ENCODE assay signal across 16 cellular contexts in genomic region chr7:112199672-112200071, GRCh38. TPM values are rescaled to one million over a fixed set of nuclear protein-coding genes. Genes with fewer than 3 reads are reported as not detected.
DNase-seq lines count a peak whose midpoint lies in the region; ATAC-seq, FAIRE-seq and TF ChIP-seq lines count a peak whose summit lies in the region.
"Had no signal": no experiment of that assay in that cellular context is flagged by ENCODE, and none has a peak within 500 bp of the region (broad histone marks: within the 10 kb centered on the region; RNA-seq: fewer than 3 reads in every experiment).

No MANE protein-coding gene starts in this region.

- ATAC-seq in K562, result no peak
- ATAC-seq in GM18870 (IDR thresholded peaks at IDR 0.05; ENCODE audit: unreplicated experiment), result no peak
- ATAC-seq: GM12878 had no signal

- no peak for TF ChIP-seq POLR2A in breast epithelium (IDR thresholded peaks at IDR 0.05)
- no peak for TF ChIP-seq POLR2A in NB4 (IDR thresholded peaks at IDR 0.05; ENCODE audit: extremely low read depth, insufficient read length)
- no peak for TF ChIP-seq POLR2A in K562 (conservative IDR thresholded peaks at IDR 0.05)
- no peak for TF ChIP-seq POLR2A in transverse colon (IDR thresholded peaks at IDR 0.05)

- H3K4me3 ChIP-seq in breast epithelium (no peak overlapping the region), NB4 (ENCODE audit: low read depth, low read length) (no peak overlapping the region), K562 (no peak overlapping the region), osteoblast (ENCODE audit: insufficient read depth, low read length) (no peak overlapping the region), SK-N-SH (ENCODE audit: low read depth in 2 of 2, low read length in 1 of 2) (no peak overlapping the region), transverse colon (no peak overlapping the region)
- H3K4me3 ChIP-seq: GM12878, GM23248 had no signal

- no peak for FAIRE-seq in K562 (lab: Jason Lieb, UNC)
- FAIRE-seq: GM12878, GM18507 had no signal

- H4K20me1 ChIP-seq in K562 (replicated peaks; ENCODE audit: control insufficient read depth, insufficient read depth, low read length) (no peaks in the 10 kb centered on the region), osteoblast (ENCODE audit: insufficient read depth, low read length) (no peaks in the 10 kb centered on the region), SK-N-SH (ENCODE audit: insufficient read depth) (no peaks in the 10 kb centered on the region)

- in situ Hi-C loops in K562 (cut with MboI), result no loop called here
- in situ Hi-C loops in transverse colon (cut with MboI; ENCODE audit: low pct_ligation_motif_present in 1 of 4, low pct_unique_long_range_greater_than_20kb in 1 of 4, low sequenced_read_pairs in 3 of 4), result loop anchor here in 2 of 4 donors (25.0 kb wide), 2 partner anchors 188 to 263 kb away; partner anchors contain the start of gene IFRD1 (in 1 of the 2)

- DNase-seq in MCF 10A (ENCODE audit: unreplicated experiment) (no peak), breast epithelium (ENCODE audit: low spot score in 2 of 2) (no peak), NB4 (ENCODE audit: low read depth) (peak; percentile 18), K562 (ENCODE audit: extremely low read depth in 1 of 4, low spot score in 3 of 4) (no peak), osteoblast (ENCODE audit: insufficient read length, low spot score, missing footprints) (no peak), SK-N-SH (no peak), transverse colon (no peak)
- DNase-seq: 8988T; CD4-positive, alpha-beta memory T cell; DMS79 had no signal

- H3K9ac ChIP-seq in K562 (ENCODE audit: insufficient read depth in 1 of 2, low read depth in 2 of 2, low read length in 2 of 2) (no peak overlapping the region), SK-N-SH (no peak overlapping the region)
- H3K9ac ChIP-seq: GM23248 had no signal

- H3F3A ChIP-seq in SK-N-SH (replicated peaks; ENCODE audit: insufficient read depth), result no peaks in the 10 kb centered on the region

- H3K4me3 Mint-ChIP-seq in MCF 10A (ENCODE audit: unreplicated experiment), result no peak overlapping the region
- H3K4me3 Mint-ChIP-seq: B cell; CD4-positive, alpha-beta memory T cell had no signal

- H3K9me3 Mint-ChIP-seq in MCF 10A (ENCODE audit: unreplicated experiment), result no peaks in the 10 kb centered on the region

- no peaks in the 10 kb centered on the region for H3K9me2 ChIP-seq in SK-N-SH

- H3K36me3 ChIP-seq in breast epithelium, result no peaks in the 10 kb centered on the region
- H3K36me3 ChIP-seq in K562 (ENCODE audit: control insufficient read depth, insufficient read depth, low read length), result no peaks in the 10 kb centered on the region
- H3K36me3 ChIP-seq in osteoblast (ENCODE audit: insufficient read depth, low read length), result no peaks in the 10 kb centered on the region
- H3K36me3 ChIP-seq in SK-N-SH (replicated peaks in 1 of 2; ENCODE audit: control insufficient read depth in 1 of 2, insufficient read depth in 2 of 2, low read length in 1 of 2), result no peaks in the 10 kb centered on the region
- H3K36me3 ChIP-seq in transverse colon, result no peaks in the 10 kb centered on the region

- H3K4me1 Mint-ChIP-seq in MCF 10A (ENCODE audit: insufficient read depth, unreplicated experiment), result peaks cover 44% of the 10 kb centered on the region

- intact Hi-C loops in MCF 10A (cut with micrococcal nuclease) (loop anchor here (5.0 kb wide), 1 partner anchor 437 kb away; no protein-coding TSS in a partner anchor), breast epithelium (cut with DNase I; ENCODE audit: low total_unique reads) (no loop called here), K562 (cut with micrococcal nuclease) (loop anchor here (10.0 kb wide), 2 partner anchors 215 to 295 kb away; no protein-coding TSS in a partner anchor), transverse colon (cut with DNase I; ENCODE audit: low total_unique reads) (no loop called here)

- H3K36me3 Mint-ChIP-seq in MCF 10A (ENCODE audit: insufficient read depth, unreplicated experiment), result no peaks in the 10 kb centered on the region
- H3K36me3 Mint-ChIP-seq: CD4-positive, alpha-beta memory T cell had no signal

- H3K4me1 ChIP-seq in breast epithelium (no peaks in the 10 kb centered on the region), K562 (replicated peaks in 1 of 2; ENCODE audit: control insufficient read depth in 2 of 2, insufficient read depth in 2 of 2, low read length in 2 of 2) (peaks cover 0 to under 1% of the 10 kb centered on the region in 2 experiments; a peak in 1 of 5 replicates), osteoblast (ENCODE audit: insufficient read depth, low read length) (peaks cover 24% of the 10 kb centered on the region), SK-N-SH (ENCODE audit: control insufficient read depth in 1 of 2, insufficient read depth in 2 of 2, low read depth in 1 of 2, low read length in 1 of 2) (peaks cover 9% of the 10 kb centered on the region in 2 experiments; a peak in 3 of 4 replicates), transverse colon (peaks cover 0 to 12% (median 7%) of the 10 kb centered on the region in 4 donors)

- TF ChIP-seq RAD21 in K562 (CRISPR knock-in tag; conservative IDR thresholded peaks at IDR 0.05 in 1 of 2, IDR thresholded peaks at IDR 0.05 in 1 of 2), result no peak
- TF ChIP-seq RAD21 in SK-N-SH (IDR thresholded peaks at IDR 0.05; ENCODE audit: low read length), result no peak

- CTCF ChIA-PET in MCF 10A (lab: Yijun Ruan, JAX), result interaction anchor here (0.6 to 0.7 kb wide), 2 partner anchors 213 to 297 kb away, joined by 3 read pairs; no protein-coding TSS in a partner anchor
- CTCF ChIA-PET in K562 (lab: Yijun Ruan, JAX; ENCODE audit: low intra/inter-chr PET ratio), result no interaction called here
- CTCF ChIA-PET in SK-N-SH (lab: Yijun Ruan, JAX), result interaction anchor here (0.7 to 1.8 kb wide), 2 partner anchors 34 to 447 kb away, joined by 3 to 4 read pairs; no protein-coding TSS in a partner anchor

- H3K4me2 ChIP-seq in K562 (ENCODE audit: insufficient read depth, low read length) (no peak overlapping the region), osteoblast (ENCODE audit: insufficient read depth, low read length) (peak overlapping the region; percentile 31), SK-N-SH (no peak overlapping the region)

- H3K9me1 ChIP-seq in K562 (ENCODE audit: control insufficient read depth, insufficient read depth, low read length), result no peaks in the 10 kb centered on the region

- H3K27me3 ChIP-seq in breast epithelium (no peaks in the 10 kb centered on the region), K562 (ENCODE audit: control insufficient read depth in 2 of 2, insufficient read depth in 2 of 2, low read length in 2 of 2) (peaks cover 11 to 27% of the 10 kb centered on the region in 2 experiments), osteoblast (ENCODE audit: insufficient read depth, low read length) (no peaks in the 10 kb centered on the region), SK-N-SH (ENCODE audit: insufficient read depth) (no peaks in the 10 kb centered on the region), transverse colon (peaks cover 2% of the 10 kb centered on the region)

- H3K27ac ChIP-seq in breast epithelium (no peak overlapping the region), K562 (ENCODE audit: extremely low read depth, low read depth, low read length) (no peak overlapping the region), osteoblast (ENCODE audit: low read depth, low read length) (no peak overlapping the region), SK-N-SH (ENCODE audit: low read depth in 2 of 2, low read length in 1 of 2) (no peak overlapping the region), transverse colon (no peak overlapping the region)
- H3K27ac ChIP-seq: C4-2B, GM23248 had no signal

- 7% methylated on average over 1 of the region's 1 CpG for WGBS in K562 (ENCODE audit: insufficient coverage, low coverage, missing lambda C conversion rate)
- WGBS in SK-N-SH (ENCODE audit: low lambda C conversion rate), result 100% methylated on average over 1 of the region's 1 CpG
- 89 to 90% methylated on average over 1 of the region's 1 CpG for WGBS in transverse colon (ENCODE audit: low coverage in 1 of 2), 2 donors

- H3K79me2 ChIP-seq in K562 (ENCODE audit: control insufficient read depth, insufficient read depth, low read length) (no peaks in the 10 kb centered on the region), osteoblast (ENCODE audit: insufficient read depth, low read length) (peaks cover 90% of the 10 kb centered on the region), SK-N-SH (ENCODE audit: insufficient read depth) (peaks cover 19% of the 10 kb centered on the region)

- no peaks in the 10 kb centered on the region for H3K27me3 Mint-ChIP-seq in MCF 10A (ENCODE audit: insufficient read depth, unreplicated experiment)

- no peak overlapping the region for H2AFZ ChIP-seq in K562 (ENCODE audit: low read depth, low read length)
- H2AFZ ChIP-seq in osteoblast (ENCODE audit: low read length), result no peak overlapping the region
- H2AFZ ChIP-seq in SK-N-SH (ENCODE audit: low read depth), result no peak overlapping the region
- H2AFZ ChIP-seq: GM23248 had no signal

- TF ChIP-seq EP300 in K562 (IDR thresholded peaks at IDR 0.05; ENCODE audit: low read length), result no peak
- TF ChIP-seq EP300 in SK-N-SH (IDR thresholded peaks at IDR 0.05; ENCODE audit: borderline replicate concordance in 1 of 2, low read depth in 1 of 2, low read length in 1 of 2), result no peak
- TF ChIP-seq EP300 in transverse colon (IDR thresholded peaks at IDR 0.05; ENCODE audit: low read depth), result no peak

- TF ChIP-seq CTCF in MCF 10A (IDR thresholded peaks at IDR 0.05; ENCODE audit: unreplicated experiment) (no peak), breast epithelium (IDR thresholded peaks at IDR 0.05) (no peak), NB4 (IDR thresholded peaks at IDR 0.05; ENCODE audit: low read depth, low read length) (no peak), K562 (IDR thresholded peaks at IDR 0.05 in 2 of 3, conservative IDR thresholded peaks at IDR 0.05 in 1 of 3; ENCODE audit: insufficient read depth in 2 of 3, low read depth in 1 of 3, low read length in 3 of 3) (no peak), osteoblast (IDR thresholded peaks at IDR 0.05; ENCODE audit: extremely low read depth, low read depth, low read length) (no peak), SK-N-SH (IDR thresholded peaks at IDR 0.05) (no peak), transverse colon (IDR thresholded peaks at IDR 0.05) (no peak)

- H3K9me3 ChIP-seq in breast epithelium (no peaks in the 10 kb centered on the region), K562 (replicated peaks; ENCODE audit: control insufficient read depth, insufficient read depth, low read depth, low read length) (no peaks in the 10 kb centered on the region), osteoblast (ENCODE audit: low read depth, low read length) (no peaks in the 10 kb centered on the region), SK-N-SH (no peaks in the 10 kb centered on the region), transverse colon (no peaks in the 10 kb centered on the region)

- BruUV-seq in MCF 10A (replicated peaks; lab: Mats Ljungman, UMichigan), result no TSS peak
- no TSS peak for BruUV-seq in K562 (replicated peaks; lab: Mats Ljungman, UMichigan)

- H3K27ac Mint-ChIP-seq in MCF 10A (ENCODE audit: low read depth, unreplicated experiment), result peak overlapping the region; percentile 18
- H3K27ac Mint-ChIP-seq: B cell; CD4-positive, alpha-beta memory T cell had no signal

- POLR2A ChIA-PET in MCF 10A (lab: Yijun Ruan, JAX) (interaction anchor here (0.7 to 2.8 kb wide), 4 partner anchors 191 to 252 kb away, joined by 3 to 6 read pairs (median 4); partner anchors contain the start of gene IFRD1), K562 (lab: Yijun Ruan, JAX) (no interaction called here), SK-N-SH (lab: Yijun Ruan, JAX) (no interaction called here)

RNA-seq across cellular contexts. Expression of gene DOCK4, which starts 6.5 kb away (rescaled TPM):
- total RNA-seq in MCF 10A (2022), result 28.0 and 31.4 TPM in 2 replicates
- total RNA-seq in breast epithelium, result 10 to 100 TPM; 31.7 to 43.3 (median 41.9) TPM
- 15.9 and 23.4 TPM in 2 replicates for total RNA-seq in K562 (2011; cell fraction: chromatin; rRNA removed; ENCODE audit: low replicate concordance)
- total RNA-seq in K562 (2011; cell fraction: nucleolus; rRNA removed), result 3.8 and 8.0 TPM in 2 replicates
- total RNA-seq in K562 (2011; cell fraction: nucleoplasm; rRNA removed), result 10.6 and 11.6 TPM in 2 replicates
- total RNA-seq in K562 (2014; rRNA removed), result 1.5 and 2.0 TPM in 2 replicates
- 2.1 and 2.3 TPM in 2 replicates for total RNA-seq in K562 (2014; rRNA removed; fragmentation: Illumina TruSeq; extraction: Trizol)
- 1.7 and 2.1 TPM in 2 replicates for total RNA-seq in K562 (2015; rRNA removed; fragmentation: Illumina TruSeq; extraction: Trizol)
- total RNA-seq in K562 (2021), result 3.8 and 4.9 TPM in 2 replicates
- 3.7 and 5.7 TPM in 2 replicates for polyA plus RNA-seq in K562 (2011; rRNA removed)
- 1.2 and 1.7 TPM in 2 replicates for polyA plus RNA-seq in K562 (2011; cell fraction: cytosol; rRNA removed)
- 18.4 and 29.9 TPM in 2 replicates for polyA plus RNA-seq in K562 (2011; cell fraction: nucleus; rRNA removed)
- polyA plus RNA-seq in K562 (2012), result 1.9 and 2.4 TPM in 2 replicates
- 1.8 and 2.9 TPM in 2 replicates for polyA plus RNA-seq in K562 (2014; fragmentation: Illumina TruSeq; extraction: Trizol)
- polyA plus RNA-seq in K562 (2014; fragmentation: Nextera tagmentation; extraction: Ambion mirVana), result under 1 TPM; 0.42 to 0.45 TPM
- polyA plus RNA-seq in K562 (2014; rRNA removed), result 3.3 and 3.8 TPM in 2 replicates
- 4.3 and 6.8 TPM in 2 replicates for polyA minus RNA-seq in K562 (2011; rRNA and poly(A)+ RNA removed)
- 1.1 and 1.2 TPM in 2 replicates for polyA minus RNA-seq in K562 (2011; cell fraction: cytosol; rRNA and poly(A)+ RNA removed)
- polyA minus RNA-seq in K562 (2011; cell fraction: nucleus; rRNA and poly(A)+ RNA removed), result 10.6 and 13.5 TPM in 2 replicates
- total RNA-seq in osteoblast, result 31.5 and 31.8 TPM in 2 replicates
- 8.5 and 8.9 TPM in 2 replicates for polyA plus RNA-seq in SK-N-SH (2012; rRNA removed)
- 9.0 and 9.5 TPM in 2 replicates for polyA plus RNA-seq in SK-N-SH (2012; cell fraction: cytosol; rRNA removed)
- 12.5 and 19.7 TPM in 2 replicates for polyA plus RNA-seq in SK-N-SH (2012; cell fraction: nucleus; rRNA removed)
- 10 to 100 TPM; 12.7 to 28.4 (median 19.5) TPM for total RNA-seq in transverse colon

RNA-seq across cellular contexts. Expression of gene ZNF277, which starts 6.8 kb away (rescaled TPM):
- total RNA-seq in MCF 10A (2022), result 17.1 and 19.9 TPM in 2 replicates
- total RNA-seq in breast epithelium, result 10 to 100 TPM; 30.8 to 38.3 (median 34.2) TPM
- total RNA-seq in K562 (2011; cell fraction: chromatin; rRNA removed; ENCODE audit: low replicate concordance), result 7.6 and 23.6 TPM in 2 replicates
- 11.6 and 14.0 TPM in 2 replicates for total RNA-seq in K562 (2011; cell fraction: nucleolus; rRNA removed)
- 13.6 and 16.2 TPM in 2 replicates for total RNA-seq in K562 (2011; cell fraction: nucleoplasm; rRNA removed)
- total RNA-seq in K562 (2014; rRNA removed), result 14.3 and 18.8 TPM in 2 replicates
- total RNA-seq in K562 (2014; rRNA removed; fragmentation: Illumina TruSeq; extraction: Trizol), result 33.5 and 42.0 TPM in 2 replicates
- 27.6 and 29.5 TPM in 2 replicates for total RNA-seq in K562 (2015; rRNA removed; fragmentation: Illumina TruSeq; extraction: Trizol)
- total RNA-seq in K562 (2021), result 18.5 and 20.3 TPM in 2 replicates
- 25.0 and 28.7 TPM in 2 replicates for polyA plus RNA-seq in K562 (2011; rRNA removed)
- 3.1 and 9.3 TPM in 2 replicates for polyA plus RNA-seq in K562 (2011; cell fraction: cytosol; rRNA removed)
- polyA plus RNA-seq in K562 (2011; cell fraction: nucleus; rRNA removed), result 4.4 and 7.7 TPM in 2 replicates
- 16.5 and 55.5 TPM in 2 replicates for polyA plus RNA-seq in K562 (2012)
- polyA plus RNA-seq in K562 (2014; fragmentation: Illumina TruSeq; extraction: Trizol), result 29.4 and 29.8 TPM in 2 replicates
- polyA plus RNA-seq in K562 (2014; fragmentation: Nextera tagmentation; extraction: Ambion mirVana), result 10 to 100 TPM; 27.4 to 27.7 TPM
- polyA plus RNA-seq in K562 (2014; rRNA removed), result 19.3 and 20.7 TPM in 2 replicates
- 31.5 and 38.3 TPM in 2 replicates for polyA minus RNA-seq in K562 (2011; rRNA and poly(A)+ RNA removed)
- 18.6 and 19.1 TPM in 2 replicates for polyA minus RNA-seq in K562 (2011; cell fraction: cytosol; rRNA and poly(A)+ RNA removed)
- 17.2 and 19.0 TPM in 2 replicates for polyA minus RNA-seq in K562 (2011; cell fraction: nucleus; rRNA and poly(A)+ RNA removed)
- 58.6 and 69.8 TPM in 2 replicates for total RNA-seq in osteoblast
- 11.5 and 12.9 TPM in 2 replicates for polyA plus RNA-seq in SK-N-SH (2012; rRNA removed)
- polyA plus RNA-seq in SK-N-SH (2012; cell fraction: cytosol; rRNA removed), result 19.4 and 23.0 TPM in 2 replicates
- polyA plus RNA-seq in SK-N-SH (2012; cell fraction: nucleus; rRNA removed), result 3.1 and 7.6 TPM in 2 replicates
- total RNA-seq in transverse colon, result 10 to 100 TPM in 3 of 4 donors, 1 to 10 TPM in 1; 2.2 to 27.6 (median 24.1) TPM

Comparison
In these comparisons a context has a peak if more than half of its experiments do, and no peak if none do; other contexts are left out.
1. intact Hi-C loops: an anchor here in MCF 10A (5.0 kb wide) and K562 (10.0 kb wide); none called in breast epithelium and transverse colon.